ENCODE assay signal across 2 cellular contexts in the genomic region with DNA sequence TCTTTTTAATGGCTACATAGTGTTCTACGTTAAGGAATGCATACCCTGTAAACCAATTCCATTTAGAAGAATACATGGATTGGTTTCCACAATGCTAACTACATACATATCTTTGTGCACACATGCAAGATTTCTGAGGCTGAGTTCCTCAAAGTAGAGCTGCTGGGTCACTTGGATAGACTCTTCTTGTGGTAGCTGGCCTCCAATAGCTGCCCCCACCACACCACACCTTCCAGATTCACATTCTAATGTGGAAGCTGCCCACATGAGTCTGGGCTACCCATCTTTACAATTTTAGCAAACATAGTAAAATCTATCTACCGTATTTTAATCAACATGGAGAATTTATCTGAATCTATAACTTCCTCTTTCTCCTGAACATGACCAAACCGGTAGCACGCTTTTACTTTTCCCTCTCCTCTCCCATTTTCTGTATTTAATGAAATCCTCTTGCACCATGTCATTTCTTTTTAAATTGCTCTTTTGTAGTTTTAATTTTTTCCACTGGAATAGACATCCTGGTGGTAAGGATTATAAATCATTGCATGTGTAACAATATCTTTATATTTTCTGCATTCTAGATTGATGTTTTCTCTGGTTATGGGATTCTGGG.
TF ChIP-seq lines count a peak whose summit lies in the region.

No MANE protein-coding gene starts in this region.

TF ChIP-seq in SK-N-SH, 30 proteins besides CTCF, POLR2A, EP300 and RAD21:
- TF ChIP-seq USF2 (IDR thresholded peaks at IDR 0.05; ENCODE audit: borderline replicate concordance, low read depth, low read length) (no peak), GATA2 (CRISPR knock-in tag; IDR thresholded peaks at IDR 0.05) (no peak), MXI1 (IDR thresholded peaks at IDR 0.05; ENCODE audit: low read depth, low read length) (no peak), FOXM1 (IDR thresholded peaks at IDR 0.05; ENCODE audit: low read depth) (no peak), MEF2A (IDR thresholded peaks at IDR 0.05; ENCODE audit: borderline replicate concordance, low read depth) (no peak), NFIC (IDR thresholded peaks at IDR 0.05; ENCODE audit: borderline replicate concordance) (no peak), FOSL2 (IDR thresholded peaks at IDR 0.05; ENCODE audit: borderline replicate concordance, low read depth) (no peak), JUND (IDR thresholded peaks at IDR 0.05) (no peak), SMC3 (IDR thresholded peaks at IDR 0.05; ENCODE audit: low read depth, low read length) (no peak), RCOR1 (IDR thresholded peaks at IDR 0.05; ENCODE audit: low read length) (no peak), EZH2phosphoT487 (IDR thresholded peaks at IDR 0.05; ENCODE audit: borderline replicate concordance, low read depth) (no peak), ZBTB33 (IDR thresholded peaks at IDR 0.05; ENCODE audit: borderline replicate concordance, low read depth) (no peak), USF1 (IDR thresholded peaks at IDR 0.05; ENCODE audit: borderline replicate concordance, low read depth) (no peak)

TF ChIP-seq in SK-N-SH treated with all-trans-retinoic acid at 6 μM for 48 hours, 23 proteins besides CTCF, POLR2A, EP300 and RAD21:
- TF ChIP-seq TCF4 (CRISPR knock-in tag; IDR thresholded peaks at IDR 0.05; ENCODE audit: borderline replicate concordance), result no peak
- TF ChIP-seq PPARA (CRISPR knock-in tag; IDR thresholded peaks at IDR 0.05; ENCODE audit: borderline replicate concordance), result no peak
- TF ChIP-seq ZNF565 (CRISPR knock-in tag; conservative IDR thresholded peaks at IDR 0.05; ENCODE audit: low read depth), result no peak
- no peak for TF ChIP-seq RARB (CRISPR knock-in tag; IDR thresholded peaks at IDR 0.05)
- no peak for TF ChIP-seq ESRRG (CRISPR knock-in tag; IDR thresholded peaks at IDR 0.05)
- TF ChIP-seq, protein P1, sequence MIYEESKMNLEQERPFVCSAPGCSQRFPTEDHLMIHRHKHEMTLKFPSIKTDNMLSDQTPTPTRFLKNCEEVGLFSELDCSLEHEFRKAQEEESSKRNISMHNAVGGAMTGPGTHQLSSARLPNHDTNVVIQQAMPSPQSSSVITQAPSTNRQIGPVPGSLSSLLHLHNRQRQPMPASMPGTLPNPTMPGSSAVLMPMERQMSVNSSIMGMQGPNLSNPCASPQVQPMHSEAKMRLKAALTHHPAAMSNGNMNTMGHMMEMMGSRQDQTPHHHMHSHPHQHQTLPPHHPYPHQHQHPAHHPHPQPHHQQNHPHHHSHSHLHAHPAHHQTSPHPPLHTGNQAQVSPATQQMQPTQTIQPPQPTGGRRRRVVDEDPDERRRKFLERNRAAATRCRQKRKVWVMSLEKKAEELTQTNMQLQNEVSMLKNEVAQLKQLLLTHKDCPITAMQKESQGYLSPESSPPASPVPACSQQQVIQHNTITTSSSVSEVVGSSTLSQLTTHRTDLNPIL (CRISPR knock-in tag; IDR thresholded peaks at IDR 0.05; ENCODE audit: low read depth), result no peak
- TF ChIP-seq CSDC2 (CRISPR knock-in tag; IDR thresholded peaks at IDR 0.05), result no peak
- TF ChIP-seq ZNF8 (CRISPR knock-in tag; IDR thresholded peaks at IDR 0.05), result no peak
- no peak for TF ChIP-seq POU6F1 (CRISPR knock-in tag; IDR thresholded peaks at IDR 0.05; ENCODE audit: borderline replicate concordance, low read depth)
- TF ChIP-seq ZC3H10 (CRISPR knock-in tag; IDR thresholded peaks at IDR 0.05), result no peak
- TF ChIP-seq TOX (CRISPR knock-in tag; IDR thresholded peaks at IDR 0.05; ENCODE audit: borderline replicate concordance), result no peak
- no peak for TF ChIP-seq CSRNP3 (CRISPR knock-in tag; IDR thresholded peaks at IDR 0.05)
- TF ChIP-seq TSHZ2 (CRISPR knock-in tag; IDR thresholded peaks at IDR 0.05), result no peak
- no peak for TF ChIP-seq ZFP30 (CRISPR knock-in tag; IDR thresholded peaks at IDR 0.05)
